ENCODE assay signal across 28 cellular contexts in genomic region chr2:2744958-2745715, GRCh38.
"Had no signal": no experiment of that assay in that cellular context is flagged by ENCODE, and none has a peak within 500 bp of the region (broad histone marks: within the 10 kb centered on the region; RNA-seq: fewer than 3 reads in every experiment).

No MANE protein-coding gene starts in this region.

- H3K4me3 ChIP-seq: left lung, lower lobe of right lung, neural progenitor cell, pancreas, prostate gland, sigmoid colon, tibial nerve, uterus had no signal

- H2AFZ ChIP-seq: neural progenitor cell had no signal

- DNase-seq: hypothalamus; immature natural killer cell; kidney; left colon; lower lobe of right lung; mammary epithelial cell; mesendoderm; naive B cell; natural killer cell; nephron progenitor cell; retina; right cardiac atrium; sigmoid colon; small intestine; stimulated activated CD4-positive, alpha-beta T cell treated with anti-CD3 and anti-CD28 coated beads, Interleukin-1b, Interleukin-23, amount 100 ng/mL, for 48 hours; stimulated activated CD4-positive, alpha-beta T cell treated with anti-CD3 and anti-CD28 coated beads, Interleukin-2, amount 100 ng/mL, for 48 hours; stimulated activated CD4-positive, alpha-beta T cell treated with anti-CD3 and anti-CD28 coated beads, Interleukin-4, amount 100 ng/mL, for 4 hours; stimulated activated CD8-positive, alpha-beta memory T cell treated with anti-CD3 and anti-CD28 coated beads, Interleukin-4, amount 100 ng/mL, for 48 hours; stimulated activated naive CD4-positive, alpha-beta T cell treated with Interleukin-2 at 50 U/mL for 16 hours; stimulated activated naive CD8-positive, alpha-beta T cell treated with anti-CD3 and anti-CD28 coated beads, Interleukin-15, amount 100 ng/mL, for 72 hours; substantia nigra; uterus had no signal

- H3K4me2 ChIP-seq: neural progenitor cell had no signal

- H3K9me3 ChIP-seq: left lung, lower lobe of right lung, pancreas, prostate gland, sigmoid colon, tibial nerve, uterus had no signal

- H3K9ac ChIP-seq: neural progenitor cell had no signal

- H3K36me3 ChIP-seq: left lung, lower lobe of right lung, neural progenitor cell, pancreas, prostate gland, sigmoid colon, tibial nerve, uterus had no signal

- H3K4me1 ChIP-seq: left lung, lower lobe of right lung, pancreas, prostate gland, uterus had no signal

- H3K27me3 ChIP-seq: left lung, neural progenitor cell, pancreas, sigmoid colon, tibial nerve, uterus had no signal

- H3K27ac ChIP-seq: left lung, lower lobe of right lung, neural progenitor cell, pancreas, prostate gland, sigmoid colon, tibial nerve, uterus had no signal

- ATAC-seq: left colon; left lung; lower lobe of right lung; natural killer cell; pancreas; right cardiac atrium; stimulated activated memory B cell treated with anti-CD40 and anti-IgM and Interleukin-4, amounts not matched to agents 10 μg/mL and 1 μg/mL and 100 μg/mL, for 72 hours; stimulated activated naive CD8-positive, alpha-beta T cell treated with anti-CD3 and anti-CD28 coated beads, Interleukin-15, amount 100 ng/mL, for 72 hours had no signal
